In the genomic region with DNA sequence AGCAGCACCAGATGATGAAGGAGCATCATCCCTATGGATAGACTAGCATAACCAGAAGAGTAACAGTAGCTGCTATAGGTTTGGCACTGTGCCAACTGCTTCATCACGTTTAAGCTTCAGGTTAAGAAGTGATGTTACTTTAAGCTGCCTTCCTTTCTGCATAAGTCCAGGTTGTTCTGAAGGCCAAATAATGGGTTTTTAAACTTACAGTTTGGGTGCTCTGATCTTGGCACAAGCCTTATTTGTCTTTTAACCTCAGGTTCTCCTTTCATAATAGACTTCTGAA, we compare ENCODE assay signal across 1 cellular context.
TF ChIP-seq lines count a peak whose summit lies in the region.

No MANE protein-coding gene starts in this region.

TF ChIP-seq in endothelial cell of umbilical vein, 7 proteins besides CTCF, POLR2A, EP300 and RAD21 (continued from another document):
- TF ChIP-seq, protein P1, sequence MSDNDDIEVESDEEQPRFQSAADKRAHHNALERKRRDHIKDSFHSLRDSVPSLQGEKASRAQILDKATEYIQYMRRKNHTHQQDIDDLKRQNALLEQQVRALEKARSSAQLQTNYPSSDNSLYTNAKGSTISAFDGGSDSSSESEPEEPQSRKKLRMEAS (IDR thresholded peaks at IDR 0.05; ENCODE audit: insufficient read depth, insufficient read length): no peak
- no peak for TF ChIP-seq GATA2 (IDR thresholded peaks at IDR 0.05; ENCODE audit: insufficient read depth, insufficient read length, low read depth, low read length)
- no peak for TF ChIP-seq JUN (IDR thresholded peaks at IDR 0.05; ENCODE audit: borderline replicate concordance, insufficient read depth, insufficient read length, low read depth)
